Comparison of ENCODE assay signal across 24 cellular contexts in the genomic region with DNA sequence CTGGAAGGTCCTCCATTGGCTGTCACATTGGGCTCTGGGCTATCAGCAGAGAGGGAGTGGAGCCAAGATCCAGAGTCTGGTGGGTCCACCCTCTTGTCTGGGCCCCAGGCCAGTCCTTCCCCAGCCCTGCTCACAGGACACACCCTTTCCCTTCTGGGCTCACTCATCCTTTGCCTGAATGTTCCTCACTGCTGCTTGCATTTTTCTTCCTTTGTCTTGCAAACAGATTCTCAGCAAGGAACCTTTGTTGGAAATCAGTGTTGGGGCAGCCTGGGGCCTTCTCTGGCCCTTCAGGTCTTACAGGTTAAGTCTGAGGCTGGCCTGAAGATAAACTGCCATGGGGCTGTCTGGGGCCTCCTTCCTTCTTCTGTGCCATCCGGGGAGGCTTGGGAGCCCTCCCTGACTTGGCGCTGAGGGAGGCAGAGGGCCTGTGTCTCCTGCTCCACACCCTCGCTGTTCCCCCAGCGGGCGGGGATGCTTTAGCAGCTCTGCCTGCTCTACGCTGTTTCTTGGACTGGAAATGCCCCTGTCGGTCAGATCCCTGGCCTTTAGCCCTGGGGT. TPM values are rescaled to one million over a fixed set of nuclear protein-coding genes. Genes with fewer than 3 reads are reported as not detected.
A peak's percentile ranks its signal among the peaks of the same experiment; 100 is the strongest.
DNase-seq lines count a peak whose midpoint lies in the region; ATAC-seq and TF ChIP-seq lines count a peak whose summit lies in the region.
"Had no signal": no experiment of that assay in that cellular context is flagged by ENCODE, and none has a peak within 500 bp of the region (broad histone marks: within the 10 kb centered on the region; RNA-seq: fewer than 3 reads in every experiment).

No MANE protein-coding gene starts in this region.

- H3K27me3 ChIP-seq in neural progenitor cell: no peaks in the 10 kb centered on the region
- H3K27me3 ChIP-seq: colonic mucosa had no signal

- intact Hi-C loops in left ventricle myocardium superior (cut with micrococcal nuclease): no loop called here

- peaks cover 8% of the 10 kb centered on the region for H3K27me3 Mint-ChIP-seq in neural progenitor cell (ENCODE audit: insufficient read depth, low read depth)

- DNase-seq in RWPE1 (ENCODE audit: low spot score) (no peak), left ventricle myocardium superior (peak; percentile 53), neural progenitor cell (ENCODE audit: low spot score) (peak; percentile 65), NCI-H345 treated with DMSO at 0.1 percent for 48 hours (lab: John Stamatoyannopoulos, UW; ENCODE audit: unreplicated experiment) (no peak), HuH-7 (ENCODE audit: low spot score) (no peak), OCI-M1 (lab: John Stamatoyannopoulos, UW) (no peak)
- DNase-seq: activated CD4-positive, CD25-positive, alpha-beta regulatory T cell; activated CD8-positive, alpha-beta memory T cell treated with anti-CD3 and anti-CD28 coated beads for 24 hours; Caco-2; colonic mucosa; HFFc6; immature natural killer cell; Karpas-422; NCI-H1417; NCI-H226 had no signal

- H3K36me3 ChIP-seq in HEK293 (ENCODE audit: control insufficient read depth in 2 of 2, insufficient read depth in 1 of 2, low read length in 2 of 2) (no peaks in the 10 kb centered on the region), neural progenitor cell (no peaks in the 10 kb centered on the region)
- H3K36me3 ChIP-seq: colonic mucosa, prostate gland had no signal

- ATAC-seq in left ventricle myocardium superior: peak; percentile 94

- H3K36me3 Mint-ChIP-seq in neural progenitor cell: no peaks in the 10 kb centered on the region
- H3K36me3 Mint-ChIP-seq: activated naive CD8-positive, alpha-beta T cell; immature natural killer cell; memory B cell had no signal

- no peak overlapping the region for H3K4me3 Mint-ChIP-seq in neural progenitor cell
- H3K4me3 Mint-ChIP-seq: activated naive CD8-positive, alpha-beta T cell; activated T-helper 1 cell treated with anti-CD3 and anti-CD28 coated beads, Interleukin-12 subunit alpha, Interleukin-12 subunit beta, Interleukin-2, Interleukin-4 antibody, amounts not matched to agents 30 ng/mL and 10 ng/mL and 1 ng/mL, durations not matched to agents 14 hours and 24 hours and 36 hours; HFFc6; immature natural killer cell; memory B cell; nephron; T-helper 1 cell treated with Interleukin-12 subunit alpha and Interleukin-12 subunit beta and Interleukin-4 antibody, amounts not matched to agents 30 μg/mL and 1 μg/mL, for 36 hours had no signal

- CTCF ChIA-PET in HEK293 (lab: Yijun Ruan, JAX) (interaction anchor here (1.8 kb wide), 1 partner anchor 14 kb away, joined by 4 read pairs; no protein-coding TSS in a partner anchor), RWPE1 (lab: Yijun Ruan, JAX) (no interaction called here)

- no peak overlapping the region for H3K9ac ChIP-seq in neural progenitor cell

- H3K4me1 Mint-ChIP-seq in neural progenitor cell: peaks cover 22% of the 10 kb centered on the region
- H3K4me1 Mint-ChIP-seq: immature natural killer cell, memory B cell had no signal

- peaks cover 4% of the 10 kb centered on the region for H3F3A ChIP-seq in neural progenitor cell (ENCODE audit: low read depth)

- no peak overlapping the region for H3K4me3 ChIP-seq in HEK293 (ENCODE audit: low read depth, low read length)
- H3K4me3 ChIP-seq in neural progenitor cell: no peak overlapping the region
- H3K4me3 ChIP-seq: colonic mucosa, prostate gland, smooth muscle cell had no signal

- H2AFZ ChIP-seq in neural progenitor cell (replicated peaks): peak overlapping the region; percentile 23

- POLR2A ChIA-PET in HEK293 (lab: Yijun Ruan, JAX): no interaction called here
- POLR2A ChIA-PET in RWPE1 (lab: Yijun Ruan, JAX; ENCODE audit: low non-redundant PET): no interaction called here

- H3K9me3 Mint-ChIP-seq in neural progenitor cell: no peaks in the 10 kb centered on the region
- H3K9me3 Mint-ChIP-seq: activated T-helper 1 cell treated with anti-CD3 and anti-CD28 coated beads, Interleukin-12 subunit alpha, Interleukin-12 subunit beta, Interleukin-2, Interleukin-4 antibody, amounts not matched to agents 30 ng/mL and 10 ng/mL and 1 ng/mL, durations not matched to agents 14 hours and 24 hours and 36 hours; HFFc6; nephron; T-helper 1 cell treated with Interleukin-12 subunit alpha and Interleukin-12 subunit beta and Interleukin-4 antibody, amounts not matched to agents 30 μg/mL and 1 μg/mL, for 36 hours had no signal

- H3K4me1 ChIP-seq in HEK293 (ENCODE audit: control insufficient read depth, insufficient read depth, low read length) (no peaks in the 10 kb centered on the region), neural progenitor cell (peaks cover 26% of the 10 kb centered on the region)
- H3K4me1 ChIP-seq: Caco-2, colonic mucosa, prostate gland had no signal

- TF ChIP-seq CTCF in HEK293 (tag by site-specific recombination; IDR thresholded peaks at IDR 0.05) (no peak), RWPE1 (conservative IDR thresholded peaks at IDR 0.05; ENCODE audit: low read depth) (no peak), neural progenitor cell (IDR thresholded peaks at IDR 0.05) (no peak)

- H3K27ac ChIP-seq in HEK293 (ENCODE audit: extremely low read depth, low read depth, low read length): no peak overlapping the region
- peak overlapping the region; percentile 82 for H3K27ac ChIP-seq in RWPE1
- no peak overlapping the region for H3K27ac ChIP-seq in neural progenitor cell
- H3K27ac ChIP-seq: colonic mucosa, prostate gland had no signal

- no peaks in the 10 kb centered on the region for H3K79me2 ChIP-seq in neural progenitor cell (ENCODE audit: low read depth)

- H3K4me2 ChIP-seq in neural progenitor cell: peak overlapping the region; percentile 68
- H3K4me2 ChIP-seq: smooth muscle cell had no signal

- H3K9me3 ChIP-seq in HEK293 (ENCODE audit: control insufficient read depth, insufficient read depth, low read depth, low read length): no peaks in the 10 kb centered on the region
- no peaks in the 10 kb centered on the region for H3K9me3 ChIP-seq in neural progenitor cell (ENCODE audit: low read depth)
- H3K9me3 ChIP-seq: Caco-2, colonic mucosa, prostate gland had no signal

- H3K27ac Mint-ChIP-seq in neural progenitor cell: no peak overlapping the region
- H3K27ac Mint-ChIP-seq: activated naive CD8-positive, alpha-beta T cell; activated T-helper 1 cell treated with anti-CD3 and anti-CD28 coated beads, Interleukin-12 subunit alpha, Interleukin-12 subunit beta, Interleukin-2, Interleukin-4 antibody, amounts not matched to agents 30 ng/mL and 10 ng/mL and 1 ng/mL, durations not matched to agents 14 hours and 24 hours and 36 hours; HFFc6; immature natural killer cell; memory B cell; nephron; T-helper 1 cell treated with Interleukin-12 subunit alpha and Interleukin-12 subunit beta and Interleukin-4 antibody, amounts not matched to agents 30 μg/mL and 1 μg/mL, for 36 hours had no signal

- no peaks in the 10 kb centered on the region for H4K20me1 ChIP-seq in neural progenitor cell (ENCODE audit: low read depth)

TF ChIP-seq in HEK293, 187 proteins besides CTCF, POLR2A, EP300 and RAD21:
- peak; percentile 35; the same call in 1 of the 2 replicates for TF ChIP-seq KLF1 (tag by site-specific recombination; IDR thresholded peaks at IDR 0.05)
- TF ChIP-seq, protein P1, sequence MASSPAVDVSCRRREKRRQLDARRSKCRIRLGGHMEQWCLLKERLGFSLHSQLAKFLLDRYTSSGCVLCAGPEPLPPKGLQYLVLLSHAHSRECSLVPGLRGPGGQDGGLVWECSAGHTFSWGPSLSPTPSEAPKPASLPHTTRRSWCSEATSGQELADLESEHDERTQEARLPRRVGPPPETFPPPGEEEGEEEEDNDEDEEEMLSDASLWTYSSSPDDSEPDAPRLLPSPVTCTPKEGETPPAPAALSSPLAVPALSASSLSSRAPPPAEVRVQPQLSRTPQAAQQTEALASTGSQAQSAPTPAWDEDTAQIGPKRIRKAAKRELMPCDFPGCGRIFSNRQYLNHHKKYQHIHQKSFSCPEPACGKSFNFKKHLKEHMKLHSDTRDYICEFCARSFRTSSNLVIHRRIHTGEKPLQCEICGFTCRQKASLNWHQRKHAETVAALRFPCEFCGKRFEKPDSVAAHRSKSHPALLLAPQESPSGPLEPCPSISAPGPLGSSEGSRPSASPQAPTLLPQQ (tag by site-specific recombination; IDR thresholded peaks at IDR 0.05): 0 out of 2 replicates have a peak, but pooled peaks have one; percentile 49
- no peak for TF ChIP-seq SP3 (tag by site-specific recombination; IDR thresholded peaks at IDR 0.05)

RNA-seq across cellular contexts. Expression of a gene that starts 11.5 kb away (rescaled TPM):
- total RNA-seq in left ventricle myocardium superior: 0.52 TPM
- 0.50 and 1.8 TPM in 2 replicates for total RNA-seq in neural progenitor cell (ENCODE audit: low replicate concordance)
- total RNA-seq: activated T-helper 1 cell treated with anti-CD3 and anti-CD28 coated beads, Interleukin-12 subunit alpha, Interleukin-12 subunit beta, Interleukin-2, Interleukin-4 antibody, amounts not matched to agents 30 ng/mL and 10 ng/mL and 1 ng/mL, durations not matched to agents 14 hours and 24 hours and 36 hours; G401; HFFc6 had no signal

Comparison
In these comparisons a context has a peak if more than half of its experiments do, and no peak if none do; other contexts are left out.
1. DNase-seq: peak in left ventricle myocardium superior (single experiment) and neural progenitor cell (single experiment); none in RWPE1 (single experiment), NCI-H345 treated with DMSO at 0.1 percent for 48 hours (single experiment), HuH-7 (single experiment) and OCI-M1 (single experiment).